ENCODE assay signal across 1 cellular context in genomic region chr4:186078977-186079697, GRCh38.
A peak's percentile ranks its signal among the peaks of the same experiment; 100 is the strongest.
TF ChIP-seq lines count a peak whose summit lies in the region.

No MANE protein-coding gene starts in this region.

TF ChIP-seq in HEK293, 187 proteins besides CTCF, POLR2A, EP300 and RAD21 (continued from another document):
- TF ChIP-seq ZNF302 (tag by site-specific recombination; IDR thresholded peaks at IDR 0.05; ENCODE audit: low read depth), result no peak
- TF ChIP-seq EGR2 (tag by site-specific recombination; IDR thresholded peaks at IDR 0.05; ENCODE audit: low read depth), result peak; percentile 32; the same call in 1 of the 2 replicates
- TF ChIP-seq GLIS2 (tag by site-specific recombination; IDR thresholded peaks at IDR 0.05), result peak; percentile 22; the same call in 1 of the 2 replicates
- TF ChIP-seq ATF2 (tag by site-specific recombination; IDR thresholded peaks at IDR 0.05; ENCODE audit: low read depth), result no peak
- TF ChIP-seq ZNF529 (tag by site-specific recombination; IDR thresholded peaks at IDR 0.05; ENCODE audit: insufficient replicate concordance), result no peak
